Comparison of ENCODE assay signal across 7 cellular contexts in the genomic region with DNA sequence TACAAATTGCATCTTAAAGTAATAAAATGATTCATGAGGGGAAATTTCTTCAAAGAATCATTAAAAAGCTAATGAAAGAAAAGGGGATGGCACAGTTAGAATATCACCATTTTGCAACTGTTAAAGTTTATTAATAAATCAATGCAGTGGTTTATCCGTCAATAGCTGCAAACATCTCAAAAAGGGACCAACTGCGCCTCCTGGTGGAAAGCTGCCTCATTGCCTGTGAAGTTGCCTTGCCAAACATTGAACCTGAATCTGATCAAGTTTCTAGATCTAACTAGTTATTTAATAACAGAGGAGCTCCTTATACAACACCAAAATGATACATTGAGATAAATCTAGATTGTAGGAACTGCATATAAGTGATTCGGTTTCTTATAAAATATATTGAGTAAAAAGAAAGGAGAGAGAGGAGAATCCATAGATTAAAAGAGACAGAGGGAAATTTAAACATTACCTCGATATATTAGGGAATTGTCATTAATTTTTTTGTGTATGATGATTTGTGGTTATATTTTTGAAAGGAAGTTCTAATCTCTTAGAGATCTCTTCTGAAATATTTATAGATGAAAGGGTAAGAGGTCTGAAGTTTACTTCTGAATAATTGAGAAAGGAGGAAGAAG. TPM values are rescaled to one million over a fixed set of nuclear protein-coding genes. Genes with fewer than 3 reads are reported as not detected.
DNase-seq lines count a peak whose midpoint lies in the region; ATAC-seq, FAIRE-seq and TF ChIP-seq lines count a peak whose summit lies in the region.

No MANE protein-coding gene starts in this region.

- TF ChIP-seq EP300 in upper lobe of left lung (IDR thresholded peaks at IDR 0.05) = no peak

- H3K18ac ChIP-seq in IMR-90 (ENCODE audit: low read depth, low read length) (no peak overlapping the region), trophoblast cell (ENCODE audit: low read length) (no peak overlapping the region)

- no peak overlapping the region for H2BK20ac ChIP-seq in IMR-90 (ENCODE audit: low read depth, low read length)

- no peak overlapping the region for H4K12ac ChIP-seq in trophoblast cell (ENCODE audit: low read depth, low read length)

- TF ChIP-seq RAD21 in IMR-90 (IDR thresholded peaks at IDR 0.05; ENCODE audit: low read length) = peak; percentile 82

- H3K4me3 ChIP-seq in IMR-90 (ENCODE audit: insufficient read depth, low read depth, low read length) (no peak overlapping the region), trophoblast cell (ENCODE audit: low read depth, low read length) (no peak overlapping the region), upper lobe of left lung (no peak overlapping the region)

- H2AK5ac ChIP-seq in IMR-90 (ENCODE audit: low read depth, low read length) = no peak overlapping the region
- H2AK5ac ChIP-seq in trophoblast cell (ENCODE audit: low read length) = no peak overlapping the region

- H3K9ac ChIP-seq in IMR-90 (ENCODE audit: low read depth, low read length) (no peak overlapping the region), trophoblast cell (ENCODE audit: low read length) (no peak overlapping the region)

- H3K56ac ChIP-seq in IMR-90 (ENCODE audit: extremely low read depth, insufficient read depth, low read length) = no peak overlapping the region

- H2BK5ac ChIP-seq in IMR-90 (ENCODE audit: low read depth, low read length, poor library complexity, severe bottlenecking) = no peak overlapping the region
- no peak overlapping the region for H2BK5ac ChIP-seq in trophoblast cell (ENCODE audit: low read depth, low read length, poor library complexity)

- H3K9me3 ChIP-seq in IMR-90 (ENCODE audit: control insufficient read depth, insufficient read depth, low read length) (no peaks in the 10 kb centered on the region), trophoblast cell (ENCODE audit: insufficient read depth, low read depth, low read length) (no peaks in the 10 kb centered on the region), upper lobe of left lung (no peaks in the 10 kb centered on the region)

- H3K4ac ChIP-seq in IMR-90 (ENCODE audit: low read depth, low read length) (no peak overlapping the region), trophoblast cell (ENCODE audit: low read depth, low read length) (no peak overlapping the region)

- FAIRE-seq in frontal cortex (lab: Jason Lieb, UNC) = peak; percentile 95

- dilution Hi-C loops in IMR-90 (cut with HindIII; ENCODE audit: low sequenced_read_pairs, unreplicated experiment) = no loop called here

- H3K14ac ChIP-seq in IMR-90 (replicated peaks; ENCODE audit: low read depth, low read length) (no peak overlapping the region), trophoblast cell (ENCODE audit: low read length) (no peak overlapping the region)

- H3K23ac ChIP-seq in IMR-90 (ENCODE audit: low read depth, low read length) (no peak overlapping the region), trophoblast cell (ENCODE audit: low read length) (no peak overlapping the region)

- H4K91ac ChIP-seq in IMR-90 (ENCODE audit: insufficient read depth, low read depth, low read length) = no peak overlapping the region
- H4K91ac ChIP-seq in trophoblast cell (ENCODE audit: low read depth, low read length) = no peak overlapping the region

- H3K79me1 ChIP-seq in IMR-90 (ENCODE audit: low read depth in 1 of 2, low read length in 2 of 2) = no peaks in the 10 kb centered on the region
- H3K79me1 ChIP-seq in trophoblast cell (ENCODE audit: low read length) = peaks cover 1% of the 10 kb centered on the region

- H2BK15ac ChIP-seq in IMR-90 (ENCODE audit: low read depth, low read length) = no peak overlapping the region

- H4K8ac ChIP-seq in IMR-90 (ENCODE audit: low read depth in 2 of 2, low read length in 2 of 2) (no peak overlapping the region), trophoblast cell (ENCODE audit: low read depth, low read length) (no peak overlapping the region)

- TF ChIP-seq CTCF in GM12874 (IDR thresholded peaks at IDR 0.05; ENCODE audit: insufficient read depth, low read depth, low read length) = peak; percentile 79
- peak; percentile 89 for TF ChIP-seq CTCF in IMR-90 (conservative IDR thresholded peaks at IDR 0.05; ENCODE audit: low read depth, low read length)
- peak; percentile 74 to 82 (median 81) for TF ChIP-seq CTCF in upper lobe of left lung (IDR thresholded peaks at IDR 0.05)

- no peak overlapping the region for H2AFZ ChIP-seq in IMR-90 (replicated peaks; ENCODE audit: low read length, poor library complexity)
- no peak overlapping the region for H2AFZ ChIP-seq in trophoblast cell (ENCODE audit: insufficient read depth, low read length, poor library complexity)

- H3K4me2 ChIP-seq in IMR-90 (ENCODE audit: low read depth, low read length) = no peak overlapping the region
- H3K4me2 ChIP-seq in trophoblast cell (ENCODE audit: low read length) = no peak overlapping the region

- no peak overlapping the region for H2BK12ac ChIP-seq in trophoblast cell (ENCODE audit: low read length)

- intact Hi-C loops in IMR-90 (cut with micrococcal nuclease) = loop anchor here (1.0 kb wide), 1 partner anchor 201 kb away; no protein-coding TSS in a partner anchor

- H3K9me1 ChIP-seq in IMR-90 (ENCODE audit: insufficient read depth, low read length) = no peaks in the 10 kb centered on the region

- peaks cover 2% of the 10 kb centered on the region; the same call in 1 of the 2 replicates for H3K27me3 ChIP-seq in IMR-90 (ENCODE audit: control insufficient read depth, insufficient read depth, low read length)
- H3K27me3 ChIP-seq in trophoblast cell (ENCODE audit: insufficient read depth, low read length) = no peaks in the 10 kb centered on the region
- no peaks in the 10 kb centered on the region for H3K27me3 ChIP-seq in upper lobe of left lung

- H3K36me3 ChIP-seq in IMR-90 (ENCODE audit: control insufficient read depth, insufficient read depth, low read length) (no peaks in the 10 kb centered on the region), trophoblast cell (ENCODE audit: control insufficient read depth in 1 of 2, insufficient read depth in 2 of 2, low read length in 2 of 2) (no peaks in the 10 kb centered on the region), upper lobe of left lung (no peaks in the 10 kb centered on the region)

- H3K4me1 ChIP-seq in IMR-90 (ENCODE audit: control insufficient read depth, insufficient read depth, low read length) (0 out of 2 replicates have a peak, but pooled peaks cover 3% of the 10 kb centered on the region), trophoblast cell (ENCODE audit: control insufficient read depth in 1 of 2, insufficient read depth in 2 of 2, low read length in 2 of 2) (peaks cover 0 to 3% of the 10 kb centered on the region in 2 experiments), upper lobe of left lung (no peaks in the 10 kb centered on the region)

- no peak overlapping the region for H4K5ac ChIP-seq in IMR-90 (ENCODE audit: low read depth, low read length)

- no peak overlapping the region for H2BK120ac ChIP-seq in IMR-90 (ENCODE audit: low read depth, low read length)
- H2BK120ac ChIP-seq in trophoblast cell (ENCODE audit: insufficient read depth, low read length, poor library complexity) = no peak overlapping the region

- POLR2A ChIA-PET in IMR-90 (lab: Charles Lee; ENCODE audit: unreplicated experiment) = interaction anchor here (0.5 kb wide), 1 partner anchor 53 kb away, joined by 4 read pairs; no protein-coding TSS in a partner anchor

- peak; percentile 65; the same call in 1 of the 2 replicates for ATAC-seq in IMR-90 (ENCODE audit: low read depth)
- ATAC-seq in upper lobe of left lung (ENCODE audit: low FRiP score in 2 of 2) = peak in 1 of 2 donors; percentile 81

- H3K79me2 ChIP-seq in trophoblast cell (ENCODE audit: control insufficient read depth, insufficient read depth, low read length, poor library complexity) = no peaks in the 10 kb centered on the region

- DNase-seq in IMR-90 (peak; percentile 53), RPMI8226 (peak; percentile 61), frontal cortex (ENCODE audit: low spot score in 2 of 2) (peak; percentile 22 to 49), trophoblast cell (peak; percentile 71 to 92), upper lobe of left lung (peak in 1 of 2 donors; percentile 70)
- DNase-seq in activated effector memory CD4-positive, alpha-beta T cell treated with Interleukin-2 at 50 U/mL for 16 hours = peak; percentile 64

- H3K27ac ChIP-seq in IMR-90 (ENCODE audit: insufficient read depth, low read length) = no peak overlapping the region
- H3K27ac ChIP-seq in trophoblast cell (ENCODE audit: low read depth, low read length) = no peak overlapping the region
- H3K27ac ChIP-seq in upper lobe of left lung = no peak overlapping the region

- CTCF ChIA-PET in IMR-90 (lab: Yijun Ruan, JAX) = interaction anchor here (0.6 to 11.5 kb wide), 20 partner anchors 9 to 397 kb away, joined by 3 to 189 read pairs (median 4); partner anchors contain the start of gene ACO1

- no peak overlapping the region for H2AK9ac ChIP-seq in IMR-90 (replicated peaks; ENCODE audit: low read depth, low read length, poor library complexity)

- BruUV-seq in IMR-90 (replicated peaks; lab: Mats Ljungman, UMichigan) = no TSS peak

- in situ Hi-C loops in IMR-90 (cut with MboI; ENCODE audit: low sequenced_read_pairs) = loop anchor here (5.0 kb wide), 2 partner anchors 198 to 387 kb away; partner anchors contain the start of gene ACO1

- 20 to 100% methylated on average over 1 of the region's 4 CpGs for WGBS in IMR-90 (ENCODE audit: extremely low coverage in 2 of 2, insufficient read length in 1 of 2), 2 experiments
- no CpG with 5 or more reads among the region's 4 CpGs for WGBS in trophoblast cell (ENCODE audit: extremely low coverage, insufficient coverage, insufficient read length)
- 16 to 21% methylated on average over 4 of the region's 4 CpGs for WGBS in upper lobe of left lung, 2 donors

- no peaks in the 10 kb centered on the region for H4K20me1 ChIP-seq in IMR-90 (ENCODE audit: insufficient read depth, low read length)

- TF ChIP-seq POLR2A in IMR-90 (IDR thresholded peaks at IDR 0.05; ENCODE audit: low read depth, low read length) = no peak
- no peak for TF ChIP-seq POLR2A in upper lobe of left lung (IDR thresholded peaks at IDR 0.05)

RNA-seq across cellular contexts. Expression of gene NDUFB6, which starts 6.9 kb away (rescaled TPM):
- 24.2 and 77.2 TPM in 2 replicates for total RNA-seq in IMR-90 (2012; rRNA removed)
- 51.0 and 55.9 TPM in 2 replicates for polyA plus RNA-seq in IMR-90 (2012; rRNA removed)
- 36.1 and 36.7 TPM in 2 replicates for polyA plus RNA-seq in IMR-90 (2012; cell fraction: cytosol; rRNA removed)
- polyA plus RNA-seq in IMR-90 (2012; cell fraction: nucleus; rRNA removed; ENCODE audit: low replicate concordance) = 9.4 and 26.0 TPM in 2 replicates
- 44.8 TPM for total RNA-seq in frontal cortex
- 56.7 and 57.1 TPM in 2 replicates for polyA plus RNA-seq in trophoblast cell (2013)
- total RNA-seq in upper lobe of left lung = 10 to 100 TPM in 5 of 6 donors, 1 to 10 TPM in 1; 3.1 to 46.9 (median 25.9) TPM

RNA-seq across cellular contexts. Expression of gene TOPORS, which starts 27.4 kb away (rescaled TPM):
- 27.8 and 41.7 TPM in 2 replicates for total RNA-seq in IMR-90 (2012; rRNA removed)
- polyA plus RNA-seq in IMR-90 (2012; rRNA removed) = 6.3 and 7.4 TPM in 2 replicates
- 1.3 and 1.5 TPM in 2 replicates for polyA plus RNA-seq in IMR-90 (2012; cell fraction: cytosol; rRNA removed)
- polyA plus RNA-seq in IMR-90 (2012; cell fraction: nucleus; rRNA removed; ENCODE audit: low replicate concordance) = 0.98 and 8.6 TPM in 2 replicates
- 59.1 TPM for total RNA-seq in frontal cortex
- 16.6 and 16.8 TPM in 2 replicates for polyA plus RNA-seq in trophoblast cell (2013)
- total RNA-seq in upper lobe of left lung = 10 to 100 TPM; 11.2 to 25.7 (median 14.2) TPM

RNA-seq across cellular contexts. Expression of gene SMIM27, which starts 27.7 kb away (rescaled TPM):
- 1.1 and 2.5 TPM in 2 replicates for total RNA-seq in IMR-90 (2012; rRNA removed)
- 3.4 and 5.5 TPM in 2 replicates for polyA plus RNA-seq in IMR-90 (2012; rRNA removed)
- polyA plus RNA-seq in IMR-90 (2012; cell fraction: cytosol; rRNA removed) = 3.6 and 3.7 TPM in 2 replicates
- 1.1 and 2.2 TPM in 2 replicates for polyA plus RNA-seq in IMR-90 (2012; cell fraction: nucleus; rRNA removed; ENCODE audit: low replicate concordance)
- 3.3 TPM for total RNA-seq in frontal cortex
- 16.3 and 17.6 TPM in 2 replicates for polyA plus RNA-seq in trophoblast cell (2013)
- total RNA-seq in upper lobe of left lung = 10 to 100 TPM in 1 of 6 donors, 1 to 10 TPM in 5; 2.1 to 14.4 (median 5.5) TPM

RNA-seq across cellular contexts. Expression of gene RIGI, which starts 53.8 kb away (rescaled TPM):
- total RNA-seq in IMR-90 (2012; rRNA removed) (13.6 and 18.1 TPM in 2 replicates), frontal cortex (6.9 TPM), upper lobe of left lung (10 to 100 TPM in 5 of 6 donors, 1 to 10 TPM in 1; 7.8 to 24.1 (median 15.3) TPM)
- 3.8 and 4.8 TPM in 2 replicates for polyA plus RNA-seq in IMR-90 (2012; rRNA removed)
- polyA plus RNA-seq in IMR-90 (2012; cell fraction: cytosol; rRNA removed) = 0.74 and 0.94 TPM in 2 replicates
- 0.72 and 7.0 TPM in 2 replicates for polyA plus RNA-seq in IMR-90 (2012; cell fraction: nucleus; rRNA removed; ENCODE audit: low replicate concordance)
- polyA plus RNA-seq in trophoblast cell (2013) = 2.7 and 2.9 TPM in 2 replicates

RNA-seq across cellular contexts. Expression of gene TAF1L, which starts 55.6 kb away (rescaled TPM):
- total RNA-seq in IMR-90 (2012; rRNA removed) = under 0.01 TPM in 1 of 2 replicates, not detected in the other
- polyA plus RNA-seq in IMR-90 (2012; rRNA removed) = not detected in 2 replicates
- not detected in 2 replicates for polyA plus RNA-seq in IMR-90 (2012; cell fraction: cytosol; rRNA removed)
- 0.02 TPM in 1 of 2 replicates, not detected in the other for polyA plus RNA-seq in IMR-90 (2012; cell fraction: nucleus; rRNA removed; ENCODE audit: low replicate concordance)
- total RNA-seq in frontal cortex = under 0.01 TPM
- polyA plus RNA-seq in trophoblast cell (2013) = 0.01 TPM in 1 of 2 replicates, not detected in the other
- not detected for total RNA-seq in upper lobe of left lung
